10 cellular contexts compared by ENCODE assay signal in the genomic region with DNA sequence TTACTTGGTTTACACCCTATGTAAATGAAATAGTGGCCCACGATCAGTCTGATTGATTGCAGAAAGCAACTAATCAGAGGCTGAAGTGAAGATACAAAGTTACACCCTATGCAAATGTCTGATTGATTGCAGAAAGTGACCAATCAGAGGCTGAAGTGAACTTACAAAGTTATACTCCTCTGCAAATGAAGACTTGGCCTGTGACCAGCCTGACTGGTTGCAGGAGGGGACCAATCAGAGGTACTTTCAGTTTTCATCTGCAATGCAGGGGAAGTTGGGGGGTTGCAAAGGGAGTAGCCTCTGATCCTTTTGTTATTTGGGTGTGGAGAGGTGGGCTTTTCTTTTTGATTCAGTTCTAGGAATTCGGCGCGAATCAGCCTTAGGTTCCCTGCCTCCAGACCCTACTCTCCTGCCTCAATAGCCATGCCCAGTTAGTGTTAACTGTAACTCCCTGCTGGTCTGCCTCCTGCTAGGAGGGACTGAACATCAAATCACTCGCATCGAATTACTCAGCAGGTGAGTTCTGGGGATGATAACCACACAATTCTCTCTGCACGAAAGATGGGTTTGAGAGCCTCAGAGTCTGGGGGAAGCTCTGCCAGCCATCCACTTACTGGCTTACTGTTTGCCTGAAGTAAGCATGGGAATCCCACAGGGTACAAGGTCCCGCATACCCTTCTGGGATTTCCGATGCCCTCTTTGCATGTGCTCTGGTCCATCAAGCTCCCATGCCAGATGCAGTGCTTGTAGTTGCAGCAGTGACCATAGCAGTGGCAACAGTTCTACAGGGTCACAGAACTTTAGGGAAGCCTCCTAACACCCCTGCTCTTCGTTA. TPM values are rescaled to one million over a fixed set of nuclear protein-coding genes. Genes with fewer than 3 reads are reported as not detected.
DNase-seq lines count a peak whose midpoint lies in the region; ATAC-seq and TF ChIP-seq lines count a peak whose summit lies in the region.
"Had no signal": no experiment of that assay in that cellular context is flagged by ENCODE, and none has a peak within 500 bp of the region (broad histone marks: within the 10 kb centered on the region; RNA-seq: fewer than 3 reads in every experiment).

No MANE protein-coding gene starts in this region.

- H3K4me2 ChIP-seq in hepatocyte: no peak overlapping the region

- no peaks in the 10 kb centered on the region for H4K20me1 ChIP-seq in hepatocyte (ENCODE audit: insufficient read depth, poor library complexity, severe bottlenecking)

- no peaks in the 10 kb centered on the region for H3K9me2 ChIP-seq in hepatocyte (replicated peaks; ENCODE audit: insufficient read depth)

- H3K27me3 ChIP-seq in ascending aorta: no peaks in the 10 kb centered on the region
- no peaks in the 10 kb centered on the region for H3K27me3 ChIP-seq in mononuclear cell (ENCODE audit: insufficient read depth, low read length)
- no peaks in the 10 kb centered on the region for H3K27me3 ChIP-seq in hepatocyte

- DNase-seq in ascending aorta (ENCODE audit: low spot score in 2 of 2) (no peak), NCI-H1436 treated with DMSO at 0.1 percent for 48 hours (lab: John Stamatoyannopoulos, UW) (no peak), KG1 (lab: John Stamatoyannopoulos, UW) (no peak), hepatocyte (ENCODE audit: low spot score) (no peak), NCI-H748 (lab: John Stamatoyannopoulos, UW; ENCODE audit: unreplicated experiment) (no peak)

- no peak overlapping the region for H2AFZ ChIP-seq in hepatocyte

- intact Hi-C loops in ascending aorta (cut with DNase I): no loop called here

- H3K79me2 ChIP-seq in hepatocyte: no peaks in the 10 kb centered on the region

- H3K9me3 ChIP-seq in KOPT-K1 (ENCODE audit: insufficient read depth, low read length, poor library complexity, severe bottlenecking) (no peaks in the 10 kb centered on the region), ascending aorta (no peaks in the 10 kb centered on the region), mononuclear cell (ENCODE audit: low read depth, low read length) (no peaks in the 10 kb centered on the region), hepatocyte (ENCODE audit: low read depth) (no peaks in the 10 kb centered on the region)

- H3K36me3 ChIP-seq in KOPT-K1 (ENCODE audit: insufficient read depth, low read length) (peaks cover 3% of the 10 kb centered on the region), ascending aorta (no peaks in the 10 kb centered on the region), hepatocyte (replicated peaks; ENCODE audit: insufficient read depth, low read depth) (no peaks in the 10 kb centered on the region)

- peak; percentile 54 for ATAC-seq in GM19025 (IDR thresholded peaks at IDR 0.05; ENCODE audit: low read depth, unreplicated experiment)

- peak overlapping the region; percentile 66 for H3K27ac ChIP-seq in KOPT-K1 (ENCODE audit: low read depth, low read length, poor library complexity, severe bottlenecking)
- no peak overlapping the region for H3K27ac ChIP-seq in ascending aorta
- no peak overlapping the region for H3K27ac ChIP-seq in hepatocyte

- H3K4me1 ChIP-seq in ascending aorta (no peaks in the 10 kb centered on the region), mononuclear cell (ENCODE audit: insufficient read depth, low read length) (peaks cover 75% of the 10 kb centered on the region), hepatocyte (ENCODE audit: insufficient read depth) (no peaks in the 10 kb centered on the region)

- TF ChIP-seq CTCF in ascending aorta (IDR thresholded peaks at IDR 0.05): no peak
- TF ChIP-seq CTCF in hepatocyte (IDR thresholded peaks at IDR 0.05; ENCODE audit: poor library complexity): no peak

- WGBS in hepatocyte (ENCODE audit: low lambda C conversion rate, missing lambda C conversion rate): 61% methylated on average over 10 of the region's 10 CpGs

- H3K4me3 ChIP-seq in ascending aorta (peak overlapping the region; percentile 26 to 34), mononuclear cell (ENCODE audit: low read length) (peak overlapping the region; percentile 39), hepatocyte (no peak overlapping the region)

RNA-seq across cellular contexts. Expression of gene ARL11, which starts 7.5 kb away (rescaled TPM):
- total RNA-seq in ascending aorta (0.43 TPM), mononuclear cell (1.3 TPM), hepatocyte (0.10 TPM in 1 of 2 replicates, not detected in the other)
- 0.22 TPM in 1 of 2 replicates, not detected in the other for polyA plus RNA-seq in hepatocyte
- total RNA-seq: myocyte, NCI-H460 had no signal

RNA-seq across cellular contexts. Expression of gene RCBTB1, which starts 50.5 kb away (rescaled TPM):
- total RNA-seq in ascending aorta: 2.0 TPM
- total RNA-seq in mononuclear cell: 19.0 TPM
- 24.3 and 25.1 TPM in 2 replicates for total RNA-seq in hepatocyte
- polyA plus RNA-seq in hepatocyte: 10.5 and 14.6 TPM in 2 replicates

RNA-seq across cellular contexts. Expression of gene EBPL, which starts 55.5 kb away (rescaled TPM):
- total RNA-seq in ascending aorta (18.3 TPM), mononuclear cell (20.1 TPM), hepatocyte (174 and 180 TPM in 2 replicates)
- 109 and 135 TPM in 2 replicates for polyA plus RNA-seq in hepatocyte
